ENCODE assay signal across 29 cellular contexts in the genomic region with DNA sequence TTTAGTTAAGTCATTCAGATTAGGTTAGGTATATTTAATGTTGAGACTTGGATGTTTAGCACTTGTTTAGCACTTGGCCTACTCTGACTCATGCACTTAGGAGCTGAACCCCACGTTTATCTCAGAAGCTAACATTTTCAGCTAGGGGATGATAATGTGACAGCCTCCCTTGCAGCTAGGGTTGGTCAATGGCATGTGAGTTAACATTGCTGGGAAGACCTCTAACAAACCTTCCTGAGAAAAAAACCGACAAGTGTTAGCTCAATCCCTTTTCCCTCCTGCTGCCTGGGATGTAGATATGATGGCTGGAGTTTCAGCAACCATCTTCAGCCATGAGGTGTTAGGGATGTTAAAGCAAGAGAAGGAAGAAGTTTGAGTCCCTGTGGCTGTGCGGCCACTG.
"Had no signal": no experiment of that assay in that cellular context is flagged by ENCODE, and none has a peak within 500 bp of the region (broad histone marks: within the 10 kb centered on the region; RNA-seq: fewer than 3 reads in every experiment).

No MANE protein-coding gene starts in this region.

- ATAC-seq: activated CD8-positive, alpha-beta T cell treated with anti-CD3 and anti-CD28 coated beads for 36 hours; activated naive CD4-positive, alpha-beta T cell treated with anti-CD3 and anti-CD28 coated beads, Interleukin-2, amount 50 U/mL, for 72 hours; activated T-cell treated with anti-CD3 and anti-CD28 coated beads, Interleukin-2, amount 50 U/mL, for 4 hours; activated T-cell treated with anti-CD3 and anti-CD28 coated beads, Interleukin-2, amount 50 U/mL, for 72 hours; activated T-helper 17 cell treated with anti-CD3 and anti-CD28 coated beads, Interleukin-2, amount 50 U/mL, for 72 hours; body of pancreas had no signal

- H3K9me3 ChIP-seq: adrenal gland, body of pancreas had no signal

- DNase-seq: activated B cell treated with CpG ODN at 0.5 μM for 24 hours; activated CD4-positive, alpha-beta memory T cell treated with anti-CD3 and anti-CD28 coated beads for 36 hours; activated CD4-positive, alpha-beta T cell treated with anti-CD3 and anti-CD28 coated beads for 4 hours; activated CD4-positive, alpha-beta T cell treated with anti-CD3 and anti-CD28 coated beads, Interleukin-2, amount 10 ng/mL, durations not matched to agents 24 days and 14 days; activated CD4-positive, alpha-beta T cell treated with anti-CD3 and anti-CD28 coated beads, Interleukin-2, amount 50 U/mL, for 1 hour; activated CD4-positive, alpha-beta T cell treated with anti-CD3 and anti-CD28 coated beads, Interleukin-2, amount 50 U/mL, for 4 hours; activated CD8-positive, alpha-beta memory T cell treated with anti-CD3 and anti-CD28 coated beads, Interleukin-2, amount 50 U/mL, for 4 hours; activated CD8-positive, alpha-beta T cell treated with anti-CD3 and anti-CD28 coated beads for 36 hours; activated gamma-delta T cell treated with Interleukin-2 at 50 U/mL for 16 hours; activated naive CD4-positive, alpha-beta T cell; activated naive CD4-positive, alpha-beta T cell treated with anti-CD3 and anti-CD28 coated beads for 36 hours; activated naive CD4-positive, alpha-beta T cell treated with anti-CD3 and anti-CD28 coated beads, Interleukin-2, amount 50 U/mL, for 16 hours; activated naive CD8-positive, alpha-beta T cell treated with anti-CD3 and anti-CD28 coated beads for 36 hours; activated T-cell treated with anti-CD3 and anti-CD28 coated beads for 4 hours; activated T-cell treated with anti-CD3 and anti-CD28 coated beads, Interleukin-2, amount 50 U/mL, for 1 hour; activated T-cell treated with anti-CD3 and anti-CD28 coated beads, Interleukin-2, amount 50 U/mL, for 4 hours; activated T-cell treated with anti-CD3 and anti-CD28 coated beads, Interleukin-2, amount 50 U/mL, for 72 hours; adrenal gland; amniotic stem cell; body of pancreas; brain microvascular endothelial cell; central memory CD4-positive, alpha-beta T cell; T-helper 1 cell; T-helper 2 cell; T-helper 9 cell had no signal

- H3K36me3 ChIP-seq: adrenal gland, brain microvascular endothelial cell, breast epithelium had no signal

- H3K4me1 ChIP-seq: adrenal gland, body of pancreas, breast epithelium had no signal

- H3K4me3 ChIP-seq: adrenal gland, body of pancreas, breast epithelium had no signal

- H3K27me3 ChIP-seq: adrenal gland, body of pancreas had no signal

- H3K27ac ChIP-seq: adrenal gland, body of pancreas, brain microvascular endothelial cell, breast epithelium, VCaP had no signal
